In genomic region chr9:124928116-124928515, GRCh38 we compare ENCODE assay signal across 17 cellular contexts. TPM values are rescaled to one million over a fixed set of nuclear protein-coding genes. Genes with fewer than 3 reads are reported as not detected.
DNase-seq lines count a peak whose midpoint lies in the region; ATAC-seq, FAIRE-seq and TF ChIP-seq lines count a peak whose summit lies in the region.
"Had no signal": no experiment of that assay in that cellular context is flagged by ENCODE, and none has a peak within 500 bp of the region (broad histone marks: within the 10 kb centered on the region; RNA-seq: fewer than 3 reads in every experiment).

No MANE protein-coding gene starts in this region.

- DNase-seq in COLO829 (ENCODE audit: low spot score): peak; percentile 55
- DNase-seq in H54 (ENCODE audit: insufficient read length, low spot score): no peak
- peak; percentile 49 for DNase-seq in foreskin melanocyte
- DNase-seq in islet precursor cell: no peak
- no peak for DNase-seq in Peyer's patch
- DNase-seq: C1 segment of cervical spinal cord; Caco-2; CD4-positive, alpha-beta memory T cell; DMS153; DMS79 treated with DMSO at 0.1 percent for 48 hours; GF-D8; HFFc6 had no signal

- no peak overlapping the region for H3K27ac ChIP-seq in Peyer's patch

- no peaks in the 10 kb centered on the region for H3K4me1 ChIP-seq in Peyer's patch
- H3K4me1 ChIP-seq: Caco-2, HAP-1 had no signal

- no peak overlapping the region for H3K4me3 ChIP-seq in Peyer's patch
- H3K4me3 ChIP-seq: GM23338, HAP-1 had no signal

- H3K36me3 ChIP-seq in Peyer's patch: peaks cover 0 to 80% (median 0%) of the 10 kb centered on the region in 3 donors

- no peaks in the 10 kb centered on the region for H3K9me3 ChIP-seq in Peyer's patch
- H3K9me3 ChIP-seq: Caco-2, HAP-1 had no signal

- H3K27me3 ChIP-seq in Peyer's patch: no peaks in the 10 kb centered on the region

- no peak for ATAC-seq in HG02571 (IDR thresholded peaks at IDR 0.05; ENCODE audit: unreplicated experiment)
- ATAC-seq: GM23338 had no signal

- TF ChIP-seq CTCF in Peyer's patch (IDR thresholded peaks at IDR 0.05): no peak

- TF ChIP-seq POLR2A in H54 (IDR thresholded peaks at IDR 0.05; ENCODE audit: low read depth, low read length): no peak
- TF ChIP-seq POLR2A in Peyer's patch (IDR thresholded peaks at IDR 0.05): no peak

- peak; percentile 23 for FAIRE-seq in H54 (lab: Jason Lieb, UNC)
- FAIRE-seq: GM12891, GM18507 had no signal

RNA-seq across cellular contexts. Expression of gene GOLGA1, which starts 12.8 kb away (rescaled TPM):
- 10 to 100 TPM; 27.0 to 52.8 (median 37.3) TPM for total RNA-seq in Peyer's patch

Comparison
In these comparisons a context has a peak if more than half of its experiments do, and no peak if none do; other contexts are left out.
1. DNase-seq: peak in COLO829 (single experiment) and foreskin melanocyte (single experiment); none in H54 (single experiment), islet precursor cell (single experiment) and Peyer's patch (0 of 3).